Comparison of ENCODE assay signal across 18 cellular contexts in the genomic region with DNA sequence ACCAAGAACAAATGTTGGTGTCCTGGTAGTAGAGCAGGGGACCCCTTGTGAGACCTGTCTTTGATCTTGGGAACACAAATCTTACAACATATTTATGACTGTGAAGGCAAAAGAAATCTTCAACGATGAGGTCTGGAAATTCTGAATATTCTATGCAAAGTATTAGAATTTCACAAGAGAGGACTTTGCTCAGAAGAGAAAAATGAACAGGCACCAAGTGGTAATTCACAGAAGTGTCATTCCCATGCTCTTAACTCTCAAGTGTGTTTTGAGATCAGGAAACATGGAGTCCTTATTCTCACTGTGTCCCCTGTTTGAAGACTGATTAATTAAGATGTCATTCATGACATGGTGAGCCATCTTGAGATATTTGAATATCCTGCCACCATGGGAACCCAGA. TPM values are rescaled to one million over a fixed set of nuclear protein-coding genes. Genes with fewer than 3 reads are reported as not detected.
DNase-seq lines count a peak whose midpoint lies in the region; ATAC-seq and TF ChIP-seq lines count a peak whose summit lies in the region.
"Had no signal": no experiment of that assay in that cellular context is flagged by ENCODE, and none has a peak within 500 bp of the region (broad histone marks: within the 10 kb centered on the region; RNA-seq: fewer than 3 reads in every experiment).

No MANE protein-coding gene starts in this region.

- TF ChIP-seq CTCF in CD8-positive, alpha-beta T cell (IDR thresholded peaks at IDR 0.05), result no peak

- CTCF ChIA-PET in CD8-positive, alpha-beta T cell (lab: Charles Lee), result interaction anchor here (0.8 to 1.2 kb wide), 2 partner anchors 21 to 28 kb away, joined by 3 read pairs; no protein-coding TSS in a partner anchor
- CTCF ChIA-PET in T-cell (lab: Charles Lee), result interaction anchor here in 1 of 2 donors (0.6 kb wide), 1 partner anchor 411 kb away, joined by 3 read pairs; no protein-coding TSS in a partner anchor

- intact Hi-C loops in CD8-positive, alpha-beta T cell (cut with DNase I, micrococcal nuclease), result loop anchor here in 1 of 2 experiments (10.0 kb wide), 1 partner anchor 47 kb away; no protein-coding TSS in a partner anchor
- intact Hi-C loops in Right ventricle myocardium superior (cut with DNase I), result no loop called here

- H3K4me3 ChIP-seq in CD8-positive, alpha-beta T cell (ENCODE audit: low read depth, low read length), result no peak overlapping the region
- H3K4me3 ChIP-seq: sigmoid colon, uterus had no signal

- H3K4me1 Mint-ChIP-seq in CD8-positive, alpha-beta T cell (ENCODE audit: low read depth), result peaks cover 47% of the 10 kb centered on the region
- H3K4me1 Mint-ChIP-seq in T-cell, result peaks cover 48 to 54% (median 54%) of the 10 kb centered on the region in 3 donors
- H3K4me1 Mint-ChIP-seq in memory B cell, result peaks cover 39% of the 10 kb centered on the region

- POLR2A ChIA-PET in CD8-positive, alpha-beta T cell (lab: Charles Lee), result interaction anchor here (1.0 kb wide), 1 partner anchor 10 kb away, joined by 3 read pairs; no protein-coding TSS in a partner anchor
- POLR2A ChIA-PET in T-cell (lab: Charles Lee), result interaction anchor here in 1 of 2 donors (0.7 kb wide), 1 partner anchor 52 kb away, joined by 3 read pairs; no protein-coding TSS in a partner anchor

- no peaks in the 10 kb centered on the region for H3K9me3 ChIP-seq in CD8-positive, alpha-beta T cell (ENCODE audit: low read length)
- H3K9me3 ChIP-seq: sigmoid colon, SK-N-SH, uterus had no signal

- no peak overlapping the region for H3K27ac ChIP-seq in CD8-positive, alpha-beta T cell (ENCODE audit: low read depth, low read length)
- H3K27ac ChIP-seq: sigmoid colon, uterus had no signal

- no peaks in the 10 kb centered on the region for H3K36me3 Mint-ChIP-seq in CD8-positive, alpha-beta T cell
- H3K36me3 Mint-ChIP-seq in T-cell (no peaks in the 10 kb centered on the region), memory B cell (no peaks in the 10 kb centered on the region)

- H3K27me3 Mint-ChIP-seq in CD8-positive, alpha-beta T cell (ENCODE audit: low read depth), result no peaks in the 10 kb centered on the region
- H3K27me3 Mint-ChIP-seq in T-cell, result no peaks in the 10 kb centered on the region
- H3K27me3 Mint-ChIP-seq in memory B cell, result no peaks in the 10 kb centered on the region

- H3K27me3 ChIP-seq in CD8-positive, alpha-beta T cell (ENCODE audit: insufficient read depth, low read length), result no peaks in the 10 kb centered on the region
- H3K27me3 ChIP-seq: sigmoid colon, uterus had no signal

- H3K4me1 ChIP-seq in CD8-positive, alpha-beta T cell (ENCODE audit: insufficient read depth, low read length), result peaks cover 40% of the 10 kb centered on the region
- H3K4me1 ChIP-seq: sigmoid colon, uterus had no signal

- H3K4me3 Mint-ChIP-seq in CD8-positive, alpha-beta T cell, result no peak overlapping the region
- H3K4me3 Mint-ChIP-seq in T-cell (peak overlapping the region in 1 of 3 donors; percentile 13), memory B cell (peak overlapping the region; percentile 47)
- H3K4me3 Mint-ChIP-seq: neural crest cell had no signal

- ATAC-seq in CD8-positive, alpha-beta T cell, result no peak
- ATAC-seq in T-cell (replicated peaks in 1 of 4) (no peak), memory B cell (ENCODE audit: low read depth) (no peak), Right ventricle myocardium superior (ENCODE audit: poor library complexity) (no peak), GM21786 (IDR thresholded peaks at IDR 0.05; ENCODE audit: unreplicated experiment) (no peak)
- ATAC-seq: left ventricle myocardium superior had no signal

- no peaks in the 10 kb centered on the region for H3K36me3 ChIP-seq in CD8-positive, alpha-beta T cell (ENCODE audit: insufficient read depth, low read length)
- H3K36me3 ChIP-seq: sigmoid colon, uterus had no signal

- H3K9me3 Mint-ChIP-seq in CD8-positive, alpha-beta T cell, result no peaks in the 10 kb centered on the region
- H3K9me3 Mint-ChIP-seq in T-cell (no peaks in the 10 kb centered on the region), memory B cell (peaks cover 1% of the 10 kb centered on the region)

- DNase-seq in NOMO-1 treated with DMSO at 0.1 percent for 48 hours (lab: John Stamatoyannopoulos, UW; ENCODE audit: unreplicated experiment), result peak; percentile 84
- DNase-seq in NOMO-1 treated with dmso at 0.1 percent for 144 hours (lab: John Stamatoyannopoulos, UW; ENCODE audit: unreplicated experiment), result no peak
- DNase-seq in CD8-positive, alpha-beta T cell, result no peak
- DNase-seq in T-cell, result no peak
- DNase-seq in memory B cell (ENCODE audit: low spot score in 2 of 2), result no peak
- DNase-seq in kidney tubule cell (ENCODE audit: low spot score), result no peak
- no peak for DNase-seq in Right ventricle myocardium superior
- DNase-seq: 8988T; activated effector memory CD4-positive, alpha-beta T cell treated with Interleukin-2 at 50 U/mL for 16 hours; effector CD4-positive, alpha-beta T cell; left ventricle myocardium superior; NK-92 treated with Interleukin-12 subunit alpha and Interleukin-12 subunit beta, amount 100 ng/mL, for 24 hours; sigmoid colon; SK-N-SH; stimulated activated CD4-positive, alpha-beta T cell treated with anti-CD3 and anti-CD28 coated beads, Interleukin-4, amount 100 ng/mL, for 4 hours; uterus had no signal

- peak overlapping the region; percentile 19 for H3K27ac Mint-ChIP-seq in CD8-positive, alpha-beta T cell
- H3K27ac Mint-ChIP-seq in T-cell, result peak overlapping the region; percentile 50 to 62
- peak overlapping the region; percentile 50 for H3K27ac Mint-ChIP-seq in memory B cell

RNA-seq across cellular contexts. Expression of gene COQ2, which starts 52.5 kb away (rescaled TPM):
- 1 to 10 TPM; 9.0 to 9.8 TPM for total RNA-seq in CD8-positive, alpha-beta T cell
- 1 to 10 TPM; 4.7 to 9.7 (median 6.2) TPM for total RNA-seq in T-cell
- total RNA-seq in Right ventricle myocardium superior, result 23.7 TPM
